ENCODE assay signal across 30 cellular contexts in the genomic region with DNA sequence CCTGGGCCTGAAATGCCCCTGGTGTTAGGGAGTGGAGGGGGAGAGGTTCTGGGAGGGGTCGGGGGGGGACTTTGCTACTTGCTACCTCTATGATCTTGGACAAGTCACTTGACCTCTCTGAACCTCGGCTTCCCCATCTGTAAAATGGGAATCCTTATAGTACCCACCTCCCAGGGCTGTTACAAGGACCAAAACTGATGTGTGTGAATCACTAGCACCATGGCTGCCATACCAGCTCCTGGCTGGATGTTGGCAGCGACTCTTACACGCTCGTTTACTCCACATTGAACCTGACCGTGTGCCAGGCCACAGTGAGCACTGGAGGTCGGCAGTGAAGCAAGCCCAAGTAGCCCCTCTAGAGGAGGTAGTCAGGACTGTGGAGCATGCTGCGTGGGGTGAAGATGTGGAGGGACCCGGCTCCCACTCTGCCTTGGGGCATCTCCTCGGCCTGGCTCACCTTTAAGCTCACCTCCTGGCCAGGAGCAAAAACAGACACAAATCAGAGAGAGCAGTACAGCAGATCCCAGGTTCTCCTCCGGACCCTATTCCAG. TPM values are rescaled to one million over a fixed set of nuclear protein-coding genes. Genes with fewer than 3 reads are reported as not detected.
DNase-seq lines count a peak whose midpoint lies in the region; ATAC-seq and TF ChIP-seq lines count a peak whose summit lies in the region.
"Had no signal": no experiment of that assay in that cellular context is flagged by ENCODE, and none has a peak within 500 bp of the region (broad histone marks: within the 10 kb centered on the region; RNA-seq: fewer than 3 reads in every experiment).

No MANE protein-coding gene starts in this region.

- no peak for TF ChIP-seq POLR2A in sigmoid colon (IDR thresholded peaks at IDR 0.05)

- H3K4me3 Mint-ChIP-seq in activated T-cell treated with anti-CD3 and anti-CD28 coated beads, Interleukin-2, amount 50 U/mL, for 24 hours, result no peak overlapping the region
- no peak overlapping the region for H3K4me3 Mint-ChIP-seq in activated T-cell treated with anti-CD3 and anti-CD28 coated beads, Interleukin-2, amount 50 U/mL, for 4 hours
- no peak overlapping the region for H3K4me3 Mint-ChIP-seq in HFFc6
- H3K4me3 Mint-ChIP-seq: activated CD4-positive, alpha-beta T cell treated with anti-CD3 and anti-CD28 coated beads, Interleukin-2, amount 10 ng/mL, durations not matched to agents 24 days and 14 days; activated CD8-positive, alpha-beta memory T cell treated with anti-CD3 and anti-CD28 coated beads, Interleukin-2, amount 10 ng/mL, durations not matched to agents 7 days and 5 days; activated naive CD4-positive, alpha-beta T cell treated with anti-CD3 and anti-CD28 coated beads for 36 hours; CD4-positive, alpha-beta memory T cell; T-helper 2 cell treated with Interferon-gamma antibody and Interleukin-4, amounts not matched to agents 5 μg/mL and 100 μg/mL, for 36 hours had no signal

- H3K27ac ChIP-seq in sigmoid colon, result peak overlapping the region in 3 of 4 donors; percentile 36 to 53 (median 49)
- H3K27ac ChIP-seq: brain microvascular endothelial cell, heart right ventricle, parathyroid adenoma, right atrium auricular region, stomach, thyroid gland had no signal

- no peaks in the 10 kb centered on the region for H3K36me3 Mint-ChIP-seq in activated T-cell treated with anti-CD3 and anti-CD28 coated beads, Interleukin-2, amount 50 U/mL, for 24 hours (ENCODE audit: low read depth)
- H3K36me3 Mint-ChIP-seq in activated T-cell treated with anti-CD3 and anti-CD28 coated beads, Interleukin-2, amount 50 U/mL, for 4 hours (ENCODE audit: insufficient read depth), result no peaks in the 10 kb centered on the region
- no peaks in the 10 kb centered on the region; the same call in 1 of the 2 replicates for H3K36me3 Mint-ChIP-seq in HFFc6 (ENCODE audit: low read depth)

- no peak for TF ChIP-seq CTCF in HFFc6 (IDR thresholded peaks at IDR 0.05)
- no peak for TF ChIP-seq CTCF in sigmoid colon (IDR thresholded peaks at IDR 0.05)

- no peaks in the 10 kb centered on the region for H3K27me3 ChIP-seq in sigmoid colon
- H3K27me3 ChIP-seq: brain microvascular endothelial cell, heart right ventricle, right atrium auricular region, stomach, thyroid gland had no signal

- H3K4me3 ChIP-seq in sigmoid colon, result no peak overlapping the region
- H3K4me3 ChIP-seq: heart right ventricle, lung, right atrium auricular region, smooth muscle cell, stomach, thyroid gland had no signal

- peaks cover 3 to 50% (median 43%) of the 10 kb centered on the region in 4 donors for H3K4me1 ChIP-seq in sigmoid colon

- no peak for TF ChIP-seq EP300 in sigmoid colon (IDR thresholded peaks at IDR 0.05)

- H3K4me1 Mint-ChIP-seq in activated T-cell treated with anti-CD3 and anti-CD28 coated beads, Interleukin-2, amount 50 U/mL, for 24 hours (ENCODE audit: low read depth), result peaks cover 3% of the 10 kb centered on the region
- peaks cover 3% of the 10 kb centered on the region for H3K4me1 Mint-ChIP-seq in activated T-cell treated with anti-CD3 and anti-CD28 coated beads, Interleukin-2, amount 50 U/mL, for 4 hours (ENCODE audit: low read depth)
- peaks cover 46% of the 10 kb centered on the region for H3K4me1 Mint-ChIP-seq in HFFc6 (ENCODE audit: low read depth)

- H3K36me3 ChIP-seq in sigmoid colon, result no peaks in the 10 kb centered on the region
- H3K36me3 ChIP-seq: brain microvascular endothelial cell, heart right ventricle, right atrium auricular region, stomach, thyroid gland had no signal

- 84 to 88% methylated on average over 11 of the region's 11 CpGs for WGBS in sigmoid colon, 2 donors

- H3K27ac Mint-ChIP-seq in activated T-cell treated with anti-CD3 and anti-CD28 coated beads, Interleukin-2, amount 50 U/mL, for 24 hours, result no peak overlapping the region
- H3K27ac Mint-ChIP-seq in HFFc6, result peak overlapping the region; percentile 82; the same call in 1 of the 2 replicates
- H3K27ac Mint-ChIP-seq: activated CD8-positive, alpha-beta memory T cell treated with anti-CD3 and anti-CD28 coated beads, Interleukin-2, amount 10 ng/mL, durations not matched to agents 7 days and 5 days; activated naive CD4-positive, alpha-beta T cell treated with anti-CD3 and anti-CD28 coated beads for 36 hours; CD4-positive, alpha-beta memory T cell; T-helper 2 cell treated with Interferon-gamma antibody and Interleukin-4, amounts not matched to agents 5 μg/mL and 100 μg/mL, for 36 hours had no signal

- DNase-seq in activated T-cell treated with anti-CD3 and anti-CD28 coated beads, Interleukin-2, amount 50 U/mL, for 24 hours, result peak; percentile 15
- no peak for DNase-seq in activated T-cell treated with anti-CD3 and anti-CD28 coated beads, Interleukin-2, amount 50 U/mL, for 4 hours
- DNase-seq in HFFc6, result no peak
- peak; percentile 45 for DNase-seq in islet precursor cell
- peak; percentile 61 for DNase-seq in sigmoid colon
- no peak for DNase-seq in Kasumi-1 (lab: John Stamatoyannopoulos, UW)
- no peak for DNase-seq in NAMALWA (ENCODE audit: low spot score)
- DNase-seq: activated CD4-positive, alpha-beta T cell treated with anti-CD3 and anti-CD28 coated beads, Interleukin-2, amount 10 ng/mL, durations not matched to agents 24 days and 14 days; activated naive CD4-positive, alpha-beta T cell treated with anti-CD3 and anti-CD28 coated beads for 36 hours; AML-193; amygdala; CD4-positive, alpha-beta memory T cell; H7; heart right ventricle; NCI-H1436; NCI-H2081 treated with DMSO at 0.1 percent for 48 hours; SHP77; stimulated activated CD4-positive, alpha-beta T cell treated with anti-CD3 and anti-CD28 coated beads, Interleukin-1b, Interleukin-23, amount 100 ng/mL, for 48 hours; stimulated activated CD8-positive, alpha-beta memory T cell treated with anti-CD3 and anti-CD28 coated beads, Interleukin-4, amount 100 ng/mL, for 48 hours; stomach; thyroid gland had no signal

- peaks cover 3% of the 10 kb centered on the region for H3K9me3 Mint-ChIP-seq in activated T-cell treated with anti-CD3 and anti-CD28 coated beads, Interleukin-2, amount 50 U/mL, for 24 hours
- peaks cover 5% of the 10 kb centered on the region for H3K9me3 Mint-ChIP-seq in activated T-cell treated with anti-CD3 and anti-CD28 coated beads, Interleukin-2, amount 50 U/mL, for 4 hours
- H3K9me3 Mint-ChIP-seq in HFFc6, result no peaks in the 10 kb centered on the region
- H3K9me3 Mint-ChIP-seq: activated CD4-positive, alpha-beta T cell treated with anti-CD3 and anti-CD28 coated beads, Interleukin-2, amount 10 ng/mL, durations not matched to agents 24 days and 14 days; T-helper 2 cell treated with Interferon-gamma antibody and Interleukin-4, amounts not matched to agents 5 μg/mL and 100 μg/mL, for 36 hours had no signal

- no peaks in the 10 kb centered on the region for H3K27me3 Mint-ChIP-seq in activated T-cell treated with anti-CD3 and anti-CD28 coated beads, Interleukin-2, amount 50 U/mL, for 24 hours
- H3K27me3 Mint-ChIP-seq in activated T-cell treated with anti-CD3 and anti-CD28 coated beads, Interleukin-2, amount 50 U/mL, for 4 hours (ENCODE audit: low read depth), result no peaks in the 10 kb centered on the region
- H3K27me3 Mint-ChIP-seq in HFFc6 (ENCODE audit: insufficient read depth), result peaks cover 4% of the 10 kb centered on the region
- H3K27me3 Mint-ChIP-seq: CD4-positive, alpha-beta memory T cell had no signal

- no peaks in the 10 kb centered on the region for H3K9me3 ChIP-seq in sigmoid colon
- H3K9me3 ChIP-seq: stomach, thyroid gland had no signal

- intact Hi-C loops in sigmoid colon (cut with DNase I), result loop anchor here (10.0 kb wide), 3 partner anchors 229 to 829 kb away; a partner anchor contains a TSS

- ATAC-seq in activated T-cell treated with anti-CD3 and anti-CD28 coated beads, Interleukin-2, amount 50 U/mL, for 4 hours, result no peak
- ATAC-seq in HG02870 (IDR thresholded peaks at IDR 0.05; ENCODE audit: unreplicated experiment), result no peak
- ATAC-seq: activated CD8-positive, alpha-beta memory T cell treated with anti-CD3 and anti-CD28 coated beads, Interleukin-2, amount 10 ng/mL, durations not matched to agents 7 days and 5 days; heart right ventricle; Panc1 had no signal

RNA-seq across cellular contexts. Expression of a gene that starts 28.9 kb away (rescaled TPM):
- total RNA-seq in activated T-cell treated with anti-CD3 and anti-CD28 coated beads, Interleukin-2, amount 50 U/mL, for 4 hours, result 100 to 1,000 TPM; 199 to 232 (median 203) TPM
- total RNA-seq in HFFc6 (2021; fragmentation: NEBNext Ultra II Directional; extraction: Animal tissue kit (Norgen Biotek cat#: 25700)), result 100 to 1,000 TPM in 3 of 6 experiments, 10 to 100 TPM in 3; 66.1 to 109 (median 98.9) TPM
- total RNA-seq in sigmoid colon, result 10 to 100 TPM; 26.4 to 48.5 (median 32.5) TPM
- 10 to 100 TPM; 60.7 to 74.9 (median 71.9) TPM for polyA plus RNA-seq in sigmoid colon

Comparison
In these comparisons a context has a peak if more than half of its experiments do, and no peak if none do; other contexts are left out.
1. DNase-seq: peak in activated T-cell treated with anti-CD3 and anti-CD28 coated beads, Interleukin-2, amount 50 U/mL, for 24 hours (single experiment), islet precursor cell (single experiment) and sigmoid colon (single experiment); none in activated T-cell treated with anti-CD3 and anti-CD28 coated beads, Interleukin-2, amount 50 U/mL, for 4 hours (single experiment), HFFc6 (single experiment), Kasumi-1 (0 of 2) and NAMALWA (single experiment).